13 cellular contexts compared by ENCODE assay signal in the genomic region with DNA sequence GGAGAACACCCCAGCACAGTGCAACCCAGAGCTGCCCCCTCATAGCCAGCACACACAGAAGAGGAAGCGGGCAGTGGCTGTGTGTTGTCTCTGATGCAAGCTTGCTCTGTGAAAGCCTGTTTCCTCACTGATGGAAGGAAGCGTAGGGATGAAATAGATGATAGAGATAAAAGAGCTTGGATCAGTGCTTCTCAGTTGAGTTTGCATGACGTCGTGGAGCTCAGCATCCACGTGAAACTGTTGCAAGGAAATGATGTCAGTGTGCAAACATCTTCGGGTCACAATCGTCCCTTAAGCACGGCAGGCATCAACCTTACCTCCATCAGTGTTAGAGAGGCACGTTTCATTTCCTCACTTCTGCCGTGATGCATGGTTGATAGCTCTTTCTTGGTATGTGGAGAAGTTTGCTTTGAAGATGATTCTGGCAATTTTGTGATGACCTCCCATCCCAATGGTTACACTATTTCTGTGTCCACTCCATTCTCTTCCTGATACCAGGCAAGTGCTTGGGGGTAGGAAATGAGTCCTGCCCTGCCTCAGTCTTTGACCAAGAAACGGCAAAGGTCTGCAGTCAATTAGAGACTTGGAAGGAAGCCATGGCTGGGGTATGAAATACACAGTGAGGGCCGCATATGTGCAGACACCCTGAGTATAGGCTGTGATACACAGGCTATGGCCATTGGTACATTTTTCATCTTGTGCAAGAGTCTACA.
"Had no signal": no experiment of that assay in that cellular context is flagged by ENCODE, and none has a peak within 500 bp of the region (broad histone marks: within the 10 kb centered on the region; RNA-seq: fewer than 3 reads in every experiment).

No MANE protein-coding gene starts in this region.

- H3K27me3 Mint-ChIP-seq: activated CD8-positive, alpha-beta memory T cell treated with anti-CD3 and anti-CD28 coated beads, Interleukin-2, amount 10 ng/mL, durations not matched to agents 7 days and 5 days; activated naive CD8-positive, alpha-beta T cell treated with anti-CD3 and anti-CD28 coated beads for 36 hours had no signal

- H3K27ac Mint-ChIP-seq: activated CD8-positive, alpha-beta memory T cell treated with anti-CD3 and anti-CD28 coated beads, Interleukin-2, amount 10 ng/mL, durations not matched to agents 7 days and 5 days; activated naive CD8-positive, alpha-beta T cell treated with anti-CD3 and anti-CD28 coated beads for 36 hours; activated T-cell treated with anti-CD3 and anti-CD28 coated beads, Interleukin-2, amount 50 U/mL, for 24 hours; mesothelial cell of epicardium; stimulated activated naive CD8-positive, alpha-beta T cell treated with anti-CD3 and anti-CD28 coated beads, Interleukin-15, amount 100 ng/mL, for 72 hours had no signal

- H3K36me3 Mint-ChIP-seq: activated CD8-positive, alpha-beta memory T cell treated with anti-CD3 and anti-CD28 coated beads, Interleukin-2, amount 10 ng/mL, durations not matched to agents 7 days and 5 days; activated naive CD8-positive, alpha-beta T cell treated with anti-CD3 and anti-CD28 coated beads for 36 hours; mesothelial cell of epicardium had no signal

- ATAC-seq: activated CD8-positive, alpha-beta memory T cell treated with anti-CD3 and anti-CD28 coated beads, Interleukin-2, amount 10 ng/mL, durations not matched to agents 7 days and 5 days; gastroesophageal sphincter; stimulated activated naive CD8-positive, alpha-beta T cell treated with anti-CD3 and anti-CD28 coated beads, Interleukin-15, amount 100 ng/mL, for 72 hours had no signal

- H3K9me3 Mint-ChIP-seq: activated naive CD8-positive, alpha-beta T cell treated with anti-CD3 and anti-CD28 coated beads for 36 hours; activated T-cell treated with anti-CD3 and anti-CD28 coated beads, Interleukin-2, amount 50 U/mL, for 24 hours; mesothelial cell of epicardium; stimulated activated naive CD8-positive, alpha-beta T cell treated with anti-CD3 and anti-CD28 coated beads, Interleukin-15, amount 100 ng/mL, for 72 hours had no signal

- H3K4me3 ChIP-seq: gastroesophageal sphincter, tibial artery had no signal

- DNase-seq: activated CD4-positive, alpha-beta T cell treated with anti-CD3 and anti-CD28 coated beads for 1 hour; activated CD4-positive, alpha-beta T cell treated with anti-CD3 and anti-CD28 coated beads, Interleukin-2, amount 50 U/mL, for 48 hours; activated CD8-positive, alpha-beta memory T cell treated with anti-CD3 and anti-CD28 coated beads, Interleukin-2, amount 10 ng/mL, durations not matched to agents 7 days and 5 days; activated naive CD8-positive, alpha-beta T cell treated with anti-CD3 and anti-CD28 coated beads for 36 hours; activated T-cell treated with anti-CD3 and anti-CD28 coated beads, Interleukin-2, amount 50 U/mL, for 24 hours; kidney; retina; stimulated activated CD4-positive, alpha-beta T cell treated with anti-CD3 and anti-CD28 coated beads, Interleukin-15, amount 100 ng/mL, for 24 hours; stimulated activated CD4-positive, alpha-beta T cell treated with anti-CD3 and anti-CD28 coated beads, Interleukin-4, amount 100 ng/mL, for 24 hours; stimulated activated naive CD8-positive, alpha-beta T cell treated with anti-CD3 and anti-CD28 coated beads, Interleukin-15, amount 100 ng/mL, for 72 hours had no signal

- H3K4me3 Mint-ChIP-seq: activated CD8-positive, alpha-beta memory T cell treated with anti-CD3 and anti-CD28 coated beads, Interleukin-2, amount 10 ng/mL, durations not matched to agents 7 days and 5 days; activated naive CD8-positive, alpha-beta T cell treated with anti-CD3 and anti-CD28 coated beads for 36 hours; activated T-cell treated with anti-CD3 and anti-CD28 coated beads, Interleukin-2, amount 50 U/mL, for 24 hours; mesothelial cell of epicardium; stimulated activated naive CD8-positive, alpha-beta T cell treated with anti-CD3 and anti-CD28 coated beads, Interleukin-15, amount 100 ng/mL, for 72 hours had no signal

- H3K27ac ChIP-seq: gastroesophageal sphincter, tibial artery had no signal

- H3K4me1 Mint-ChIP-seq: activated CD8-positive, alpha-beta memory T cell treated with anti-CD3 and anti-CD28 coated beads, Interleukin-2, amount 10 ng/mL, durations not matched to agents 7 days and 5 days; activated naive CD8-positive, alpha-beta T cell treated with anti-CD3 and anti-CD28 coated beads for 36 hours; stimulated activated naive CD8-positive, alpha-beta T cell treated with anti-CD3 and anti-CD28 coated beads, Interleukin-15, amount 100 ng/mL, for 72 hours had no signal
